1 cellular context compared by ENCODE assay signal in the genomic region with DNA sequence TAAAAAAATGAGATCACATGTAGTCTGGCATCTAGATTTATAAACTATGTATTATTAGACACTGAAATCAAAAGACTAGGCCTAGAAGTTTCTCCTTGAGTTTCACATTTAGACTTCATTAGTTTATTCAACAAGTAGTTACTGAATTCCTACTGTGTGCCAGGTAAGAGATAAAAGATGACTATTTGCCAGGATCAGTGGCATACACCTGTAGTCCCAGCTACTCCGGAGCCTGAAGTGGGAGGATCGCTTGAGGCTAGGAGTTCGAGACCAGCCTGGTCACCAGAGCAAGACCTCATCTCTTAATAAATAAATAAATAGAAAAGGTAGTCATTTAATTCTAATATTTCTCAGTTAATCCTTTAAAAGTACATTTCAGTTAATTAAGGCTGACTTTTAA.
TF ChIP-seq lines count a peak whose summit lies in the region.

No MANE protein-coding gene starts in this region.

TF ChIP-seq in SK-N-SH, 30 proteins besides CTCF, POLR2A, EP300 and RAD21 (continued from another document):
- TF ChIP-seq, protein P1, sequence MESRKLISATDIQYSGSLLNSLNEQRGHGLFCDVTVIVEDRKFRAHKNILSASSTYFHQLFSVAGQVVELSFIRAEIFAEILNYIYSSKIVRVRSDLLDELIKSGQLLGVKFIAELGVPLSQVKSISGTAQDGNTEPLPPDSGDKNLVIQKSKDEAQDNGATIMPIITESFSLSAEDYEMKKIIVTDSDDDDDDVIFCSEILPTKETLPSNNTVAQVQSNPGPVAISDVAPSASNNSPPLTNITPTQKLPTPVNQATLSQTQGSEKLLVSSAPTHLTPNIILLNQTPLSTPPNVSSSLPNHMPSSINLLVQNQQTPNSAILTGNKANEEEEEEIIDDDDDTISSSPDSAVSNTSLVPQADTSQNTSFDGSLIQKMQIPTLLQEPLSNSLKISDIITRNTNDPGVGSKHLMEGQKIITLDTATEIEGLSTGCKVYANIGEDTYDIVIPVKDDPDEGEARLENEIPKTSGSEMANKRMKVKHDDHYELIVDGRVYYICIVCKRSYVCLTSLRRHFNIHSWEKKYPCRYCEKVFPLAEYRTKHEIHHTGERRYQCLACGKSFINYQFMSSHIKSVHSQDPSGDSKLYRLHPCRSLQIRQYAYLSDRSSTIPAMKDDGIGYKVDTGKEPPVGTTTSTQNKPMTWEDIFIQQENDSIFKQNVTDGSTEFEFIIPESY (IDR thresholded peaks at IDR 0.05; ENCODE audit: borderline replicate concordance, low read depth), result no peak
- TF ChIP-seq, protein P2, sequence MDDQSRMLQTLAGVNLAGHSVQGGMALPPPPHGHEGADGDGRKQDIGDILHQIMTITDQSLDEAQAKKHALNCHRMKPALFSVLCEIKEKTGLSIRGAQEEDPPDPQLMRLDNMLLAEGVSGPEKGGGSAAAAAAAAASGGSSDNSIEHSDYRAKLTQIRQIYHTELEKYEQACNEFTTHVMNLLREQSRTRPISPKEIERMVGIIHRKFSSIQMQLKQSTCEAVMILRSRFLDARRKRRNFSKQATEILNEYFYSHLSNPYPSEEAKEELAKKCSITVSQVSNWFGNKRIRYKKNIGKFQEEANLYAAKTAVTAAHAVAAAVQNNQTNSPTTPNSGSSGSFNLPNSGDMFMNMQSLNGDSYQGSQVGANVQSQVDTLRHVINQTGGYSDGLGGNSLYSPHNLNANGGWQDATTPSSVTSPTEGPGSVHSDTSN (IDR thresholded peaks at IDR 0.05), result no peak
- TF ChIP-seq, protein P3, sequence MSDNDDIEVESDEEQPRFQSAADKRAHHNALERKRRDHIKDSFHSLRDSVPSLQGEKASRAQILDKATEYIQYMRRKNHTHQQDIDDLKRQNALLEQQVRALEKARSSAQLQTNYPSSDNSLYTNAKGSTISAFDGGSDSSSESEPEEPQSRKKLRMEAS (IDR thresholded peaks at IDR 0.05; ENCODE audit: low read depth), result no peak
- TF ChIP-seq GABPA (IDR thresholded peaks at IDR 0.05; ENCODE audit: low read depth) (no peak), GATA2 (CRISPR knock-in tag; IDR thresholded peaks at IDR 0.05) (no peak), NRF1 (IDR thresholded peaks at IDR 0.05; ENCODE audit: low read depth, low read length) (no peak), ELF1 (IDR thresholded peaks at IDR 0.05) (no peak), MXI1 (IDR thresholded peaks at IDR 0.05; ENCODE audit: low read depth, low read length) (no peak), FOXJ3 (CRISPR knock-in tag; IDR thresholded peaks at IDR 0.05) (no peak), RFX5 (IDR thresholded peaks at IDR 0.05; ENCODE audit: low read length) (no peak), MEF2A (IDR thresholded peaks at IDR 0.05; ENCODE audit: borderline replicate concordance, low read depth) (no peak), TEAD4 (IDR thresholded peaks at IDR 0.05; ENCODE audit: borderline replicate concordance, insufficient read depth) (no peak)
- TF ChIP-seq, protein P4, sequence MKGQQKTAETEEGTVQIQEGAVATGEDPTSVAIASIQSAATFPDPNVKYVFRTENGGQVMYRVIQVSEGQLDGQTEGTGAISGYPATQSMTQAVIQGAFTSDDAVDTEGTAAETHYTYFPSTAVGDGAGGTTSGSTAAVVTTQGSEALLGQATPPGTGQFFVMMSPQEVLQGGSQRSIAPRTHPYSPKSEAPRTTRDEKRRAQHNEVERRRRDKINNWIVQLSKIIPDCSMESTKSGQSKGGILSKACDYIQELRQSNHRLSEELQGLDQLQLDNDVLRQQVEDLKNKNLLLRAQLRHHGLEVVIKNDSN (IDR thresholded peaks at IDR 0.05; ENCODE audit: borderline replicate concordance, low read depth), result no peak
- TF ChIP-seq, protein P5, sequence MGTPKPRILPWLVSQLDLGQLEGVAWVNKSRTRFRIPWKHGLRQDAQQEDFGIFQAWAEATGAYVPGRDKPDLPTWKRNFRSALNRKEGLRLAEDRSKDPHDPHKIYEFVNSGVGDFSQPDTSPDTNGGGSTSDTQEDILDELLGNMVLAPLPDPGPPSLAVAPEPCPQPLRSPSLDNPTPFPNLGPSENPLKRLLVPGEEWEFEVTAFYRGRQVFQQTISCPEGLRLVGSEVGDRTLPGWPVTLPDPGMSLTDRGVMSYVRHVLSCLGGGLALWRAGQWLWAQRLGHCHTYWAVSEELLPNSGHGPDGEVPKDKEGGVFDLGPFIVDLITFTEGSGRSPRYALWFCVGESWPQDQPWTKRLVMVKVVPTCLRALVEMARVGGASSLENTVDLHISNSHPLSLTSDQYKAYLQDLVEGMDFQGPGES (IDR thresholded peaks at IDR 0.05; ENCODE audit: low read depth, low read length), result no peak
